Comparison of ENCODE assay signal across 1 cellular context in genomic region chr3:195079636-195080035, GRCh38.
TF ChIP-seq lines count a peak whose summit lies in the region.

No MANE protein-coding gene starts in this region.

TF ChIP-seq in HEK293, 187 proteins besides CTCF, POLR2A, EP300 and RAD21 (continued from another document and continues in another):
- TF ChIP-seq PRDM2 (tag by site-specific recombination; IDR thresholded peaks at IDR 0.05; ENCODE audit: borderline replicate concordance) (no peak), ZBTB8A (tag by site-specific recombination; IDR thresholded peaks at IDR 0.05) (no peak), KLF1 (tag by site-specific recombination; IDR thresholded peaks at IDR 0.05) (peak; percentile 36; the same call in 1 of the 2 replicates), ZNF701 (tag by site-specific recombination; IDR thresholded peaks at IDR 0.05) (no peak), ZNF155 (tag by site-specific recombination; IDR thresholded peaks at IDR 0.05) (no peak), ZNF138 (tag by site-specific recombination; IDR thresholded peaks at IDR 0.05; ENCODE audit: borderline replicate concordance) (no peak), ZNF202 (tag by site-specific recombination; IDR thresholded peaks at IDR 0.05; ENCODE audit: borderline replicate concordance) (no peak), ZNF629 (tag by site-specific recombination; IDR thresholded peaks at IDR 0.05) (0 out of 2 replicates have a peak, but pooled peaks have one; percentile 28), SALL2 (tag by site-specific recombination; IDR thresholded peaks at IDR 0.05; ENCODE audit: borderline replicate concordance) (no peak), ZNF140 (tag by site-specific recombination; IDR thresholded peaks at IDR 0.05) (no peak), REST (tag by site-specific recombination; IDR thresholded peaks at IDR 0.05) (no peak), OSR2 (tag by site-specific recombination; IDR thresholded peaks at IDR 0.05) (no peak), ZNF777 (tag by site-specific recombination; IDR thresholded peaks at IDR 0.05; ENCODE audit: borderline replicate concordance) (no peak), GLIS2 (tag by site-specific recombination; IDR thresholded peaks at IDR 0.05) (no peak), YY1 (tag by site-specific recombination; IDR thresholded peaks at IDR 0.05) (no peak), PATZ1 (tag by site-specific recombination; IDR thresholded peaks at IDR 0.05) (0 out of 2 replicates have a peak, but pooled peaks have one; percentile 11), ZNF707 (tag by site-specific recombination; IDR thresholded peaks at IDR 0.05) (no peak), ZBTB48 (tag by site-specific recombination; IDR thresholded peaks at IDR 0.05) (no peak), ZNF311 (tag by site-specific recombination; IDR thresholded peaks at IDR 0.05; ENCODE audit: borderline replicate concordance) (no peak), HOXC10 (CRISPR knock-in tag; IDR thresholded peaks at IDR 0.05) (no peak), ZBTB11 (tag by site-specific recombination; conservative IDR thresholded peaks at IDR 0.05; ENCODE audit: low read depth) (no peak), ZBTB44 (tag by site-specific recombination; IDR thresholded peaks at IDR 0.05) (no peak), ZNF639 (tag by site-specific recombination; IDR thresholded peaks at IDR 0.05) (no peak), ZNF530 (tag by site-specific recombination; IDR thresholded peaks at IDR 0.05; ENCODE audit: low read depth) (no peak), GLI2 (tag by site-specific recombination; IDR thresholded peaks at IDR 0.05; ENCODE audit: borderline replicate concordance, low read depth) (no peak), ZFHX2 (tag by site-specific recombination; conservative IDR thresholded peaks at IDR 0.05) (peak; percentile 57), EGR2 (tag by site-specific recombination; IDR thresholded peaks at IDR 0.05; ENCODE audit: low read depth) (0 out of 2 replicates have a peak, but pooled peaks have one; percentile 35), ZNF548 (tag by site-specific recombination; IDR thresholded peaks at IDR 0.05) (no peak), ELK4 (IDR thresholded peaks at IDR 0.05; ENCODE audit: borderline replicate concordance, low read depth, low read length) (no peak), ZNF747 (tag by site-specific recombination; IDR thresholded peaks at IDR 0.05) (no peak), ZNF555 (tag by site-specific recombination; conservative IDR thresholded peaks at IDR 0.05) (no peak), ZNF704 (tag by site-specific recombination; IDR thresholded peaks at IDR 0.05) (no peak), ZNF211 (tag by site-specific recombination; IDR thresholded peaks at IDR 0.05; ENCODE audit: low read depth) (no peak), KLF17 (tag by site-specific recombination; IDR thresholded peaks at IDR 0.05) (peak; percentile 69), MZF1 (tag by site-specific recombination; IDR thresholded peaks at IDR 0.05; ENCODE audit: borderline replicate concordance) (no peak), ZBTB17 (tag by site-specific recombination; IDR thresholded peaks at IDR 0.05) (no peak)
